Comparison of ENCODE assay signal across 12 cellular contexts in the genomic region with DNA sequence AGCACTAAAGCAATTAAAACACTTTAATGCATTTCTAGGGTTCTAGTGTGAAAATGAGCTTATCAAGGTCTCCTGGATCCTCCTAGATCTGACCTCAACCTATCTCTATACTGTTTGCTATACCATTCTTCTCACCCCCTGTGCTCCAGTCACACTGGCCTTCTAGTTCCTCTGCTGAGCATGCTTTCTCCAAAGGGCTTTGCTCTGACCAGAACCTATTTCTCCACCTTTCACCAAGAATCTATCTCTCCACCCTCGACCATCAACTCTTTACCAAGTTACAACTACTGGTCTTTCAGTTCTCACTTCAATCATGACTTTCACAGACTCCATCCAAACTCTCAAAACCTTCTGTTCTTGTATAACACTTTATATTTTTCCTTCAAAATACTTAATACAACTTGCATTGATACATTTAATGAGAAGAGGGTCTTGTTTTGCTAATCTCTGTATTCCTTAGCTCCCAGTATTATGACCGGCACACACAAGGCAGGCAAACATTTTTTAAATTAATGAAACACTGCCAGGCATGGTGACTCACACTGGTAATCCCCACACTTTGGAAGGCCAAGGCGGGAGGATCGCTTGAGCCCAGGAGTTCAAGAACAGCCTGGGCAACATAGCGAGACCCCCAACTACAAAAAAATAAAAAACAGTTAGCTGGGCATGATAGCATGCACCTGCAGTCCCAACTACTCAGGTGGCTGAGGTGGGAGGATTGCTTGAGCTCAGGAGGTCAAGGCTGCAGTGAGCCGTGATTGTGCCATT. TPM values are rescaled to one million over a fixed set of nuclear protein-coding genes. Genes with fewer than 3 reads are reported as not detected.
DNase-seq lines count a peak whose midpoint lies in the region; ATAC-seq and TF ChIP-seq lines count a peak whose summit lies in the region.
"Had no signal": no experiment of that assay in that cellular context is flagged by ENCODE, and none has a peak within 500 bp of the region (broad histone marks: within the 10 kb centered on the region; RNA-seq: fewer than 3 reads in every experiment).

No MANE protein-coding gene starts in this region.

- TF ChIP-seq CTCF in nephron (IDR thresholded peaks at IDR 0.05; ENCODE audit: unreplicated experiment in 3 of 3) (no peak), mucosa of descending colon (IDR thresholded peaks at IDR 0.05) (no peak)

- no peaks in the 10 kb centered on the region for H3K36me3 ChIP-seq in mucosa of descending colon (ENCODE audit: low read depth)

- H3K9me3 Mint-ChIP-seq in central memory CD8-positive, alpha-beta T cell: no peaks in the 10 kb centered on the region
- H3K9me3 Mint-ChIP-seq in nephron: no peaks in the 10 kb centered on the region
- H3K9me3 Mint-ChIP-seq: activated CD4-positive, alpha-beta T cell treated with anti-CD3 and anti-CD28 coated beads, Interleukin-2, amount 10 ng/mL, durations not matched to agents 7 days and 5 days had no signal

- peaks cover 60% of the 10 kb centered on the region for H3K4me1 Mint-ChIP-seq in central memory CD8-positive, alpha-beta T cell
- peaks cover 32% of the 10 kb centered on the region for H3K4me1 Mint-ChIP-seq in nephron

- peak; percentile 34 for DNase-seq in ELF-1 (ENCODE audit: low read depth, low spot score)
- peak; percentile 50 for DNase-seq in HT1080 (ENCODE audit: low read depth)
- DNase-seq in central memory CD8-positive, alpha-beta T cell (ENCODE audit: low spot score in 2 of 2): no peak
- no peak for DNase-seq in DMS 273 (lab: John Stamatoyannopoulos, UW; ENCODE audit: unreplicated experiment)
- no peak for DNase-seq in mucosa of descending colon
- DNase-seq: activated CD4-positive, alpha-beta T cell treated with anti-CD3 and anti-CD28 coated beads, Interleukin-2, amount 10 ng/mL, durations not matched to agents 7 days and 5 days; DMS79 treated with DMSO at 0.1 percent for 48 hours; heart left ventricle; SHP77 treated with DMSO at 0.1 percent for 48 hours had no signal

- peak overlapping the region; percentile 12 for H3K4me3 Mint-ChIP-seq in central memory CD8-positive, alpha-beta T cell
- no peak overlapping the region for H3K4me3 Mint-ChIP-seq in nephron
- H3K4me3 Mint-ChIP-seq: activated CD4-positive, alpha-beta T cell treated with anti-CD3 and anti-CD28 coated beads, Interleukin-2, amount 10 ng/mL, durations not matched to agents 7 days and 5 days had no signal

- intact Hi-C loops in mucosa of descending colon (cut with DNase I, micrococcal nuclease): no loop called here

- ATAC-seq in central memory CD8-positive, alpha-beta T cell (replicated peaks; ENCODE audit: extremely low read depth, poor library complexity, severe bottlenecking): no peak
- no peak for ATAC-seq in GM21526 (IDR thresholded peaks at IDR 0.05; ENCODE audit: low FRiP score, unreplicated experiment)
- ATAC-seq in GM19463 (IDR thresholded peaks at IDR 0.05; ENCODE audit: unreplicated experiment): no peak
- ATAC-seq in mucosa of descending colon: no peak

- no peaks in the 10 kb centered on the region for H3K27me3 Mint-ChIP-seq in central memory CD8-positive, alpha-beta T cell
- no peaks in the 10 kb centered on the region for H3K27me3 Mint-ChIP-seq in nephron (ENCODE audit: low read depth)
- H3K27me3 Mint-ChIP-seq: activated CD4-positive, alpha-beta T cell treated with anti-CD3 and anti-CD28 coated beads, Interleukin-2, amount 10 ng/mL, durations not matched to agents 7 days and 5 days had no signal

- no peak overlapping the region for H3K27ac Mint-ChIP-seq in central memory CD8-positive, alpha-beta T cell (ENCODE audit: low read depth)
- peak overlapping the region in 2 of 3 experiments; percentile 5 to 26 for H3K27ac Mint-ChIP-seq in nephron
- H3K27ac Mint-ChIP-seq: activated CD4-positive, alpha-beta T cell treated with anti-CD3 and anti-CD28 coated beads, Interleukin-2, amount 10 ng/mL, durations not matched to agents 7 days and 5 days had no signal

- H3K36me3 Mint-ChIP-seq in central memory CD8-positive, alpha-beta T cell (ENCODE audit: insufficient read depth): peaks cover 2% of the 10 kb centered on the region
- H3K36me3 Mint-ChIP-seq in nephron (ENCODE audit: low read depth): no peaks in the 10 kb centered on the region

- no peaks in the 10 kb centered on the region for H3K9me3 ChIP-seq in mucosa of descending colon
- H3K9me3 ChIP-seq: heart left ventricle had no signal

- H3K4me1 ChIP-seq in mucosa of descending colon (ENCODE audit: low read depth): peaks cover 8% of the 10 kb centered on the region

- no peak overlapping the region for H3K4me3 ChIP-seq in mucosa of descending colon
- H3K4me3 ChIP-seq: heart left ventricle had no signal

RNA-seq across cellular contexts. Expression of a gene that starts 22.8 kb away (rescaled TPM):
- 36.3 and 43.4 TPM in 2 replicates for total RNA-seq in HT1080 (2014; rRNA removed; shearing (Covaris generic))
- polyA plus RNA-seq in HT1080 (2015; cell fraction: cytosol; rRNA removed): 26.5 and 40.2 TPM in 2 replicates
- polyA plus RNA-seq in HT1080 (2015; cell fraction: nucleus; rRNA removed): 85.9 and 107 TPM in 2 replicates
- total RNA-seq in mucosa of descending colon: 100 to 1,000 TPM in 1 of 3 donors, 10 to 100 TPM in 2; 63.7 to 253 (median 74.3) TPM

Comparison
In these comparisons a context has a peak if more than half of its experiments do, and no peak if none do; other contexts are left out.
1. DNase-seq: peak in ELF-1 (single experiment) and HT1080 (single experiment); none in central memory CD8-positive, alpha-beta T cell (0 of 2), DMS 273 (single experiment) and mucosa of descending colon (0 of 3).